In genomic region chr4:111649308-111649707, GRCh38 we compare ENCODE assay signal across 1 cellular context.
TF ChIP-seq lines count a peak whose summit lies in the region.

No MANE protein-coding gene starts in this region.

TF ChIP-seq in H1, 55 proteins besides CTCF, POLR2A, EP300 and RAD21:
- TF ChIP-seq RFX5 (IDR thresholded peaks at IDR 0.05; ENCODE audit: borderline replicate concordance, low read depth, low read length) (no peak), KDM5A (IDR thresholded peaks at IDR 0.05; ENCODE audit: low read length) (no peak), HDAC6 (IDR thresholded peaks at IDR 0.05; ENCODE audit: low read depth, low read length) (no peak), BACH1 (IDR thresholded peaks at IDR 0.05; ENCODE audit: low read length) (no peak), CHD7 (IDR thresholded peaks at IDR 0.05; ENCODE audit: insufficient replicate concordance, low read length) (no peak), TBP (IDR thresholded peaks at IDR 0.05; ENCODE audit: low read depth, low read length) (no peak), CEBPB (IDR thresholded peaks at IDR 0.05; ENCODE audit: low read depth, low read length) (no peak), PHF8 (conservative IDR thresholded peaks at IDR 0.05; ENCODE audit: low read depth, low read length) (no peak)
